19 cellular contexts compared by ENCODE assay signal in the genomic region with DNA sequence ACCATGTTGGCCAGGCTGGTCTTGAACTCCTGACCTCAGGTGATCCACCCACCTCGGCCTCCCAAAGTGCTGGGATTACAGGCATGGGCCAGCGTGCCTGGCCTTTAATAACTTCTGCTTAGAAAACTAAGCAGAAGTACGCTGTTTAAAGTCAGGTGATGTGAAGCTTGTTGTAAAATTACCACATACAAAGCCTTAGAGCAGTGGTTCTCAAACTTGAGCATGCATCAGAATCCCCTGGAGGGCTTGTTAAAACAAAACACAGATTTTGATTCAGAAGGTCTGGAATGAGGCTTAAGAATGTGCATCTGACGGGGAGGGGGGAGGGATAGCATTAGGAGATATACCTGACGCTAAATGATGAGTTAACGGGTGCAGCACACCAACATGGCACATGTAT.
"Had no signal": no experiment of that assay in that cellular context is flagged by ENCODE, and none has a peak within 500 bp of the region (broad histone marks: within the 10 kb centered on the region; RNA-seq: fewer than 3 reads in every experiment).

No MANE protein-coding gene starts in this region.

- H3K27ac Mint-ChIP-seq: activated naive CD4-positive, alpha-beta T cell treated with anti-CD3 and anti-CD28 coated beads, Interleukin-2, amount 50 U/mL, for 24 hours; natural killer cell treated with Interleukin-12 subunit alpha and Interleukin-12 subunit beta and Interleukin-15 and Interleukin-18, amount 100 ng/mL, for 72 hours; T-helper 17 cell had no signal

- H3K4me3 ChIP-seq: heart right ventricle, left lung, stomach had no signal

- ATAC-seq: heart right ventricle; left lung; natural killer cell treated with Interleukin-12 subunit alpha and Interleukin-12 subunit beta and Interleukin-15 and Interleukin-18, amount 100 ng/mL, for 72 hours; T-helper 17 cell had no signal

- H3K27me3 ChIP-seq: heart right ventricle, left lung, stomach had no signal

- FAIRE-seq: bronchial epithelial cell, colon, endothelial cell of umbilical vein, keratinocyte, TTC549, urothelium cell line had no signal

- H3K4me1 ChIP-seq: left lung had no signal

- H3K27me3 Mint-ChIP-seq: activated naive CD4-positive, alpha-beta T cell treated with anti-CD3 and anti-CD28 coated beads, Interleukin-2, amount 50 U/mL, for 24 hours; natural killer cell treated with Interleukin-12 subunit alpha and Interleukin-12 subunit beta and Interleukin-15 and Interleukin-18, amount 100 ng/mL, for 72 hours; T-helper 17 cell had no signal

- H3K9me3 ChIP-seq: heart right ventricle, left lung, stomach had no signal

- H3K4me3 Mint-ChIP-seq: activated naive CD4-positive, alpha-beta T cell treated with anti-CD3 and anti-CD28 coated beads, Interleukin-2, amount 50 U/mL, for 24 hours; natural killer cell treated with Interleukin-12 subunit alpha and Interleukin-12 subunit beta and Interleukin-15 and Interleukin-18, amount 100 ng/mL, for 72 hours; T-helper 17 cell had no signal

- DNase-seq: activated CD4-positive, alpha-beta T cell treated with anti-CD3 and anti-CD28 coated beads, Interleukin-2, amount 50 U/mL, for 4 hours; activated CD4-positive, CD25-positive, alpha-beta regulatory T cell; activated T-cell treated with anti-CD3 and anti-CD28 coated beads, Interleukin-2, amount 50 U/mL, for 1 hour; amniotic stem cell; effector CD4-positive, alpha-beta T cell; foreskin fibroblast; heart right ventricle; left lung; nucleus accumbens; stomach; T-helper 17 cell had no signal

- H3K9me3 Mint-ChIP-seq: activated naive CD4-positive, alpha-beta T cell treated with anti-CD3 and anti-CD28 coated beads, Interleukin-2, amount 50 U/mL, for 24 hours; natural killer cell treated with Interleukin-12 subunit alpha and Interleukin-12 subunit beta and Interleukin-15 and Interleukin-18, amount 100 ng/mL, for 72 hours had no signal

- H3K27ac ChIP-seq: heart right ventricle, left lung, stomach had no signal
